ENCODE assay signal across 2 cellular contexts in genomic region chr14:50103558-50103957, GRCh38.
TF ChIP-seq lines count a peak whose summit lies in the region.

No MANE protein-coding gene starts in this region.

TF ChIP-seq in IMR-90, 13 proteins besides CTCF, POLR2A, EP300 and RAD21:
- TF ChIP-seq USF2 (IDR thresholded peaks at IDR 0.05; ENCODE audit: low read depth, low read length): no peak
- peak; percentile 52 for TF ChIP-seq CEBPB (IDR thresholded peaks at IDR 0.05; ENCODE audit: low read depth, low read length)
- no peak for TF ChIP-seq RFX5 (IDR thresholded peaks at IDR 0.05; ENCODE audit: low read depth, low read length)
TF ChIP-seq in IMR-90: peak in this region for 1.

TF ChIP-seq in HEK293T, 16 proteins besides CTCF, POLR2A, EP300 and RAD21:
- TF ChIP-seq L3MBTL2 (conservative IDR thresholded peaks at IDR 0.05): no peak
- no peak for TF ChIP-seq ARNT (IDR thresholded peaks at IDR 0.05)
- TF ChIP-seq CTBP1 (IDR thresholded peaks at IDR 0.05; ENCODE audit: borderline replicate concordance): no peak
- no peak for TF ChIP-seq ZNF384 (IDR thresholded peaks at IDR 0.05)
- no peak for TF ChIP-seq BHLHE40 (IDR thresholded peaks at IDR 0.05; ENCODE audit: borderline replicate concordance)
- no peak for TF ChIP-seq PKNOX1 (IDR thresholded peaks at IDR 0.05)
- TF ChIP-seq SUZ12 (IDR thresholded peaks at IDR 0.05): no peak
- TF ChIP-seq ELF4 (IDR thresholded peaks at IDR 0.05): no peak
- no peak for TF ChIP-seq HDGF (IDR thresholded peaks at IDR 0.05; ENCODE audit: borderline replicate concordance)
- TF ChIP-seq FOXM1 (IDR thresholded peaks at IDR 0.05; ENCODE audit: borderline replicate concordance): no peak
- TF ChIP-seq SP1 (IDR thresholded peaks at IDR 0.05): no peak
- TF ChIP-seq TARDBP (IDR thresholded peaks at IDR 0.05): no peak
- no peak for TF ChIP-seq FOXA1 (IDR thresholded peaks at IDR 0.05)
- TF ChIP-seq LEF1 (IDR thresholded peaks at IDR 0.05; ENCODE audit: borderline replicate concordance): no peak
- no peak for TF ChIP-seq FOXK2 (IDR thresholded peaks at IDR 0.05)
- TF ChIP-seq NFRKB (IDR thresholded peaks at IDR 0.05): no peak
